Comparison of ENCODE assay signal across 9 cellular contexts in genomic region chr19:2663920-2664571, GRCh38. TPM values are rescaled to one million over a fixed set of nuclear protein-coding genes. Genes with fewer than 3 reads are reported as not detected.
DNase-seq lines count a peak whose midpoint lies in the region; ATAC-seq and TF ChIP-seq lines count a peak whose summit lies in the region.
"Had no signal": no experiment of that assay in that cellular context is flagged by ENCODE, and none has a peak within 500 bp of the region (broad histone marks: within the 10 kb centered on the region; RNA-seq: fewer than 3 reads in every experiment).

No MANE protein-coding gene starts in this region.

- H3K4me3 Mint-ChIP-seq in stimulated activated naive CD8-positive, alpha-beta T cell treated with anti-CD3 and anti-CD28 coated beads, Interleukin-15, amount 100 ng/mL, for 72 hours = no peak overlapping the region

- WGBS in upper lobe of left lung, 2 donors = 77% methylated on average over 9 to 18 of the region's 18 CpGs

- in situ Hi-C loops in KBM-7 (cut with MboI; ENCODE audit: low pct_unique_long_range_greater_than_20kb, low sequenced_read_pairs) = no loop called here

- no peaks in the 10 kb centered on the region for H3K9me3 ChIP-seq in cardiac muscle cell (ENCODE audit: low read depth)
- H3K9me3 ChIP-seq in upper lobe of left lung = no peaks in the 10 kb centered on the region
- no peaks in the 10 kb centered on the region for H3K9me3 ChIP-seq in BE2C

- no peaks in the 10 kb centered on the region for H3K9me3 Mint-ChIP-seq in stimulated activated naive CD8-positive, alpha-beta T cell treated with anti-CD3 and anti-CD28 coated beads, Interleukin-15, amount 100 ng/mL, for 72 hours

- H3K27ac Mint-ChIP-seq in stimulated activated naive CD8-positive, alpha-beta T cell treated with anti-CD3 and anti-CD28 coated beads, Interleukin-15, amount 100 ng/mL, for 72 hours = no peak overlapping the region

- H3K36me3 ChIP-seq in cardiac muscle cell = no peaks in the 10 kb centered on the region
- no peaks in the 10 kb centered on the region for H3K36me3 ChIP-seq in upper lobe of left lung
- H3K36me3 ChIP-seq in BE2C = no peaks in the 10 kb centered on the region

- H3K4me3 ChIP-seq in cardiac muscle cell (no peak overlapping the region), upper lobe of left lung (no peak overlapping the region), BE2C (ENCODE audit: low read depth, low read length) (no peak overlapping the region)

- H3K27me3 Mint-ChIP-seq in stimulated activated naive CD8-positive, alpha-beta T cell treated with anti-CD3 and anti-CD28 coated beads, Interleukin-15, amount 100 ng/mL, for 72 hours = no peaks in the 10 kb centered on the region

- no peaks in the 10 kb centered on the region for H3K27me3 ChIP-seq in cardiac muscle cell
- H3K27me3 ChIP-seq in upper lobe of left lung = no peaks in the 10 kb centered on the region
- no peaks in the 10 kb centered on the region for H3K27me3 ChIP-seq in BE2C

- H3K4me1 ChIP-seq in cardiac muscle cell (ENCODE audit: low read depth) (peaks cover 14% of the 10 kb centered on the region), upper lobe of left lung (no peaks in the 10 kb centered on the region), BE2C (no peaks in the 10 kb centered on the region)

- no peak for TF ChIP-seq POLR2A in upper lobe of left lung (IDR thresholded peaks at IDR 0.05)

- H3K27ac ChIP-seq in cardiac muscle cell (peak overlapping the region; percentile 68), upper lobe of left lung (no peak overlapping the region)

- peak; percentile 46 for ATAC-seq in stimulated activated naive CD8-positive, alpha-beta T cell treated with anti-CD3 and anti-CD28 coated beads, Interleukin-15, Interleukin-2, amounts not matched to agents 100 U/mL and 50 U/mL, for 24 hours
- ATAC-seq in stimulated activated naive CD8-positive, alpha-beta T cell treated with anti-CD3 and anti-CD28 coated beads, Interleukin-15, amount 100 ng/mL, for 72 hours = no peak
- ATAC-seq in upper lobe of left lung (ENCODE audit: low FRiP score in 2 of 2) = no peak

- no peaks in the 10 kb centered on the region for H3K4me1 Mint-ChIP-seq in stimulated activated naive CD8-positive, alpha-beta T cell treated with anti-CD3 and anti-CD28 coated beads, Interleukin-15, amount 100 ng/mL, for 72 hours

- no peak for DNase-seq in stimulated activated naive CD8-positive, alpha-beta T cell treated with anti-CD3 and anti-CD28 coated beads, Interleukin-15, Interleukin-2, amounts not matched to agents 100 U/mL and 50 U/mL, for 24 hours
- DNase-seq in stimulated activated naive CD8-positive, alpha-beta T cell treated with anti-CD3 and anti-CD28 coated beads, Interleukin-15, amount 100 ng/mL, for 72 hours = no peak
- DNase-seq in KBM-7 (peak; percentile 44), cardiac muscle cell (ENCODE audit: low read depth in 1 of 2, low spot score in 1 of 2) (peak; percentile 7 to 68), cerebellar nuclear complex (lab: John Stamatoyannopoulos, UW) (no peak), upper lobe of left lung (no peak), BE2C (no peak)
- no peak for DNase-seq in activated CD4-positive, CD25-positive, alpha-beta regulatory T cell treated with anti-CD3 and anti-CD28 coated beads, Interleukin-2, amount 50 U/mL, for 72 hours

- TF ChIP-seq EP300 in upper lobe of left lung (IDR thresholded peaks at IDR 0.05) = no peak

- TF ChIP-seq CTCF in cardiac muscle cell (IDR thresholded peaks at IDR 0.05; ENCODE audit: low read depth, low read length) (no peak), upper lobe of left lung (IDR thresholded peaks at IDR 0.05) (no peak), BE2C (IDR thresholded peaks at IDR 0.05; ENCODE audit: low read depth, low read length) (no peak; the same call in none of the 2 replicates)

RNA-seq across cellular contexts. Expression of gene GNG7, which starts 38.4 kb away (rescaled TPM):
- total RNA-seq in cardiac muscle cell (14.3 and 20.4 TPM in 2 replicates), upper lobe of left lung (1 to 10 TPM; 3.5 to 7.7 (median 7.1) TPM)
- polyA plus RNA-seq in cardiac muscle cell = 24.8 and 34.4 TPM in 2 replicates
- polyA plus RNA-seq in BE2C (2012; ENCODE audit: insufficient read depth, insufficient read length, low read depth) = 0.48 TPM

RNA-seq across cellular contexts. Expression of gene DIRAS1, which starts 57.1 kb away (rescaled TPM):
- total RNA-seq in cardiac muscle cell (3.0 and 4.2 TPM in 2 replicates), upper lobe of left lung (1 to 10 TPM in 1 of 6 donors, under 1 TPM in 2, not detected in 3; 0.15 to 1.3 (median 0.81) TPM)
- 3.1 and 3.3 TPM in 2 replicates for polyA plus RNA-seq in cardiac muscle cell
- polyA plus RNA-seq in BE2C (2012; ENCODE audit: insufficient read depth, insufficient read length, low read depth) = 52.2 TPM
- total RNA-seq: T-helper 1 cell treated with Interleukin-12 subunit alpha and Interleukin-12 subunit beta and Interleukin-4 antibody, amounts not matched to agents 30 ng/mL and 1 ng/mL, for 36 hours had no signal

Comparison
In these comparisons a context has a peak if more than half of its experiments do, and no peak if none do; other contexts are left out.
1. DNase-seq: peak in KBM-7 (single experiment) and cardiac muscle cell (2 of 2); none in stimulated activated naive CD8-positive, alpha-beta T cell treated with anti-CD3 and anti-CD28 coated beads, Interleukin-15, Interleukin-2, amounts not matched to agents 100 U/mL and 50 U/mL, for 24 hours (single experiment), stimulated activated naive CD8-positive, alpha-beta T cell treated with anti-CD3 and anti-CD28 coated beads, Interleukin-15, amount 100 ng/mL, for 72 hours (0 of 2), cerebellar nuclear complex (0 of 2), upper lobe of left lung (0 of 2), BE2C (single experiment) and activated CD4-positive, CD25-positive, alpha-beta regulatory T cell treated with anti-CD3 and anti-CD28 coated beads, Interleukin-2, amount 50 U/mL, for 72 hours (single experiment).